23 cellular contexts compared by ENCODE assay signal in the genomic region with DNA sequence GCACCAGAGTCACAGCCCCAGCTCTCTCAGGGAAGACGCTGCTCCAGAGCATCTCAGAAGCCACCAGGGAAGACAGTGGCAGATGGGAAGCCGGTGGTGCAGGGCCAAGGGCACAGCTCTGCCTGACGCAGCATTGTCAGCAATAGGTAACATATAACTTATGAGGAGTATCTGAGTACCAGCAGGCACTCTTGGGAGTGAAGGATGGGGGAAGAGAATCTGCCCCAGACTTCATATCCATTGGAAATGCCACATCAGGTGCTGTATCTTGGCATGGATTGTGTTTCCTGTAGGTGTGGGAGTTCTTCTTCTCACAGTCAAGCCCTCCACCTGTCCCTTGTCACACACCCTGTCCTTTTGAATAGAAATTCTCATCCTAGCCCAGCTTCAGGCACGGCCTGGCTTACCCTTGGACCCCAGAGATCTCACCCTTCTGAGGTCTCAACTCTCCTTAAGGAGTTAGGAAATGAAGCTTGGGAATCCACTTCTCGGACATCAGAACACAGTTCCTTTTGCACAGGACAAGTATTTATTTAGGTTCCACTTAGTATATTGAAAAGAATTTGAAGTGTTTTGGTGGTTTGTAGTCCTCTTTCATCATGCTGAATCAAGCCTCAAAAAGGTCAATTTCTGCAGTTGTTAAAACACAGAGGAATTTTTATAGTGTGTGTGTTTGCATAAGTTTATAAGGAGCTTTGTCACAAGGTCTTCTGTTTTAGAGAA. TPM values are rescaled to one million over a fixed set of nuclear protein-coding genes. Genes with fewer than 3 reads are reported as not detected.
DNase-seq lines count a peak whose midpoint lies in the region; ATAC-seq, FAIRE-seq and TF ChIP-seq lines count a peak whose summit lies in the region.
"Had no signal": no experiment of that assay in that cellular context is flagged by ENCODE, and none has a peak within 500 bp of the region (broad histone marks: within the 10 kb centered on the region; RNA-seq: fewer than 3 reads in every experiment).

No MANE protein-coding gene starts in this region.

- peak overlapping the region; percentile 65 for H3K4me2 ChIP-seq in A549
- peak overlapping the region; percentile 61 for H3K4me2 ChIP-seq in osteoblast (ENCODE audit: insufficient read depth, low read length)

- H3K79me2 ChIP-seq in osteoblast (ENCODE audit: insufficient read depth, low read length): peaks cover 22% of the 10 kb centered on the region

- intact Hi-C loops in A673 (cut with micrococcal nuclease; ENCODE audit: unreplicated experiment): no loop called here

- H3K9me3 ChIP-seq in A549 (peaks cover 15% of the 10 kb centered on the region), osteoblast (ENCODE audit: low read depth, low read length) (peaks cover 5% of the 10 kb centered on the region), A673 (ENCODE audit: low read depth, low read length, poor library complexity, severe bottlenecking) (no peaks in the 10 kb centered on the region)

- H3K4me3 ChIP-seq in A549 (no peak overlapping the region), osteoblast (ENCODE audit: insufficient read depth, low read length) (peak overlapping the region; percentile 15), A673 (ENCODE audit: low read depth, low read length, poor library complexity, severe bottlenecking) (no peak overlapping the region)
- H3K4me3 ChIP-seq: heart right ventricle, transverse colon had no signal

- peaks cover 4% of the 10 kb centered on the region for H3K27me3 ChIP-seq in osteoblast (ENCODE audit: insufficient read depth, low read length)
- H3K27me3 ChIP-seq in A673 (replicated peaks; ENCODE audit: insufficient read depth, low read depth, low read length, poor library complexity): no peaks in the 10 kb centered on the region
- H3K27me3 ChIP-seq: heart right ventricle, transverse colon had no signal

- H2AFZ ChIP-seq in osteoblast (ENCODE audit: low read length): no peak overlapping the region

- no peaks in the 10 kb centered on the region for H4K20me1 ChIP-seq in osteoblast (ENCODE audit: insufficient read depth, low read length)

- POLR2A ChIA-PET in A549 (lab: Yijun Ruan, JAX) (interaction anchor here (1.2 to 1.3 kb wide), 3 partner anchors 9 to 247 kb away, joined by 3 to 5 read pairs (median 3); no protein-coding TSS in a partner anchor), A673 (lab: Charles Lee; ENCODE audit: low non-redundant PET) (no interaction called here)

- no peak for TF ChIP-seq EP300 in A549 (IDR thresholded peaks at IDR 0.05)

- no peak for FAIRE-seq in A549 (lab: Jason Lieb, UNC)
- FAIRE-seq: G401.6, H1, small intestine had no signal

- TF ChIP-seq POLR2A in A549 (IDR thresholded peaks at IDR 0.05; ENCODE audit: low read length): no peak

- WGBS in A549 (ENCODE audit: missing lambda C conversion rate): 39% methylated on average over 5 of the region's 5 CpGs

- DNase-seq in A549 (ENCODE audit: low read depth in 1 of 2, low spot score in 1 of 2): peak in 1 of 2 experiments; percentile 29
- peak; percentile 83 for DNase-seq in M059J (ENCODE audit: low read depth)
- DNase-seq in fibroblast of gingiva (ENCODE audit: low read depth): peak; percentile 41
- DNase-seq in osteoblast (ENCODE audit: insufficient read length, low spot score, missing footprints): peak; percentile 89
- DNase-seq in Ammon's horn (ENCODE audit: low spot score): no peak
- no peak for DNase-seq in A673 (ENCODE audit: low spot score)
- DNase-seq in NCI-H187 (lab: John Stamatoyannopoulos, UW): no peak
- DNase-seq: activated CD4-positive, CD25-positive, alpha-beta regulatory T cell; activated effector memory CD4-positive, alpha-beta T cell treated with anti-CD3 and anti-CD28 coated beads, Interleukin-2, amount 50 U/mL, for 16 hours; anterior cingulate cortex; Calu3; dermis blood vessel endothelial cell; heart right ventricle; islet precursor cell; NCI-H1417; SIG-M5; small intestine; T-helper 2 cell; transverse colon had no signal

- no peaks in the 10 kb centered on the region for H3K36me3 ChIP-seq in osteoblast (ENCODE audit: insufficient read depth, low read length)
- H3K36me3 ChIP-seq in A673 (ENCODE audit: insufficient read depth, low read length, poor library complexity, severe bottlenecking): no peaks in the 10 kb centered on the region
- H3K36me3 ChIP-seq: heart right ventricle, transverse colon had no signal

- ATAC-seq in A549 (peak; percentile 86 to 87), GM18519 (IDR thresholded peaks at IDR 0.05; ENCODE audit: low FRiP score, unreplicated experiment) (no peak)
- ATAC-seq: heart right ventricle had no signal

- TF ChIP-seq CTCF in A549 (IDR thresholded peaks at IDR 0.05): no peak
- TF ChIP-seq CTCF in osteoblast (IDR thresholded peaks at IDR 0.05; ENCODE audit: extremely low read depth, low read depth, low read length): no peak
- no peak for TF ChIP-seq CTCF in A673 (conservative IDR thresholded peaks at IDR 0.05; ENCODE audit: low read depth, low read length)

- no TSS peak for BruUV-seq in A673 (replicated peaks; lab: Mats Ljungman, UMichigan)

- H3K4me1 ChIP-seq in A549 (peaks cover 50% of the 10 kb centered on the region), osteoblast (ENCODE audit: insufficient read depth, low read length) (peaks cover 33% of the 10 kb centered on the region), A673 (ENCODE audit: insufficient read depth, low read length, poor library complexity, severe bottlenecking) (no peaks in the 10 kb centered on the region)

- peak overlapping the region; percentile 47 to 79; a peak in 4 of 6 replicates for H3K27ac ChIP-seq in A549
- peak overlapping the region; percentile 54 for H3K27ac ChIP-seq in osteoblast (ENCODE audit: low read depth, low read length)
- no peak overlapping the region for H3K27ac ChIP-seq in A673 (ENCODE audit: low read depth, low read length, poor library complexity, severe bottlenecking)
- H3K27ac ChIP-seq: heart right ventricle, transverse colon had no signal

- TF ChIP-seq RAD21 in A549 (conservative IDR thresholded peaks at IDR 0.05 in 1 of 2, IDR thresholded peaks at IDR 0.05 in 1 of 2): no peak

- CTCF ChIA-PET in A549 (lab: Yijun Ruan, JAX): interaction anchor here (1.0 to 3.4 kb wide), 2 partner anchors 12 to 285 kb away, joined by 3 to 23 read pairs; a partner anchor contains a TSS
- CTCF ChIA-PET in A673 (lab: Charles Lee): no interaction called here

TF ChIP-seq in A549, 52 proteins besides CTCF, POLR2A, EP300 and RAD21:
- TF ChIP-seq CHD4 (IDR thresholded peaks at IDR 0.05; ENCODE audit: borderline replicate concordance): no peak
- no peak for TF ChIP-seq HOXB5 (CRISPR knock-in tag; IDR thresholded peaks at IDR 0.05)
- peak; percentile 16; the same call in 1 of the 2 replicates for TF ChIP-seq GATA3 (IDR thresholded peaks at IDR 0.05; ENCODE audit: borderline replicate concordance)
- no peak for TF ChIP-seq EHMT2 (IDR thresholded peaks at IDR 0.05; ENCODE audit: low read depth)

RNA-seq across cellular contexts. Expression of a gene that starts 9.9 kb away (rescaled TPM):
- polyA plus RNA-seq in A549 (2011; rRNA removed): 112 TPM in 2 replicates
- 52.7 and 80.8 TPM in 2 replicates for polyA plus RNA-seq in A549 (2012; cell fraction: cytosol; rRNA removed)
- polyA plus RNA-seq in A549 (2012; cell fraction: nucleus; rRNA removed): 52.7 and 91.5 TPM in 2 replicates
- 99.3 to 109 TPM (median 101 TPM) in 3 replicates for polyA plus RNA-seq in A549 (2017; fragmentation: RNase III; extraction: RNeasy Plus Mini Kit Qiagen cat#74134 plus additional on column Dnase treatment)
- polyA minus RNA-seq in A549 (2011; rRNA and poly(A)+ RNA removed): 49.9 and 50.6 TPM in 2 replicates
- total RNA-seq in M059J (2014; rRNA removed; shearing (Covaris generic)): 66.3 and 73.0 TPM in 2 replicates
- 99.3 and 123 TPM in 2 replicates for total RNA-seq in osteoblast
- total RNA-seq in A673 (2021): 20.8 and 24.6 TPM in 2 replicates

RNA-seq across cellular contexts. Expression of a gene that starts 13.8 kb away (rescaled TPM):
- polyA plus RNA-seq in A549 (2011; rRNA removed): 9.1 and 11.9 TPM in 2 replicates
- polyA plus RNA-seq in A549 (2012; cell fraction: cytosol; rRNA removed): 8.9 and 9.5 TPM in 2 replicates
- polyA plus RNA-seq in A549 (2012; cell fraction: nucleus; rRNA removed): 7.5 and 13.3 TPM in 2 replicates
- polyA plus RNA-seq in A549 (2017; fragmentation: RNase III; extraction: RNeasy Plus Mini Kit Qiagen cat#74134 plus additional on column Dnase treatment): 7.4 to 9.8 TPM (median 8.4 TPM) in 3 replicates
- polyA minus RNA-seq in A549 (2011; rRNA and poly(A)+ RNA removed): 4.5 and 5.6 TPM in 2 replicates
- 0.27 and 0.86 TPM in 2 replicates for total RNA-seq in M059J (2014; rRNA removed; shearing (Covaris generic))
- 151 and 205 TPM in 2 replicates for total RNA-seq in osteoblast
- not detected in 2 replicates for total RNA-seq in A673 (2021)
- total RNA-seq: Calu3, dermis blood vessel endothelial cell, H1, mononuclear cell had no signal

Comparison
In these comparisons a context has a peak if more than half of its experiments do, and no peak if none do; other contexts are left out.
1. DNase-seq: peak in M059J (single experiment), fibroblast of gingiva (single experiment) and osteoblast (single experiment); none in Ammon's horn (single experiment), A673 (single experiment) and NCI-H187 (0 of 2).
2. RNA of a gene that starts 13.8 kb away (total RNA-seq): 151 to 205 TPM in osteoblast; 0.27 to 0.86 TPM in M059J and not detected in A673; every median in the first group is over 10 times any median in the second.